Comparison of ENCODE assay signal across 11 cellular contexts in genomic region chr10:21824409-21824808, GRCh38.
"Had no signal": no experiment of that assay in that cellular context is flagged by ENCODE, and none has a peak within 500 bp of the region (broad histone marks: within the 10 kb centered on the region; RNA-seq: fewer than 3 reads in every experiment).

No MANE protein-coding gene starts in this region.

- DNase-seq: GM23248, GOT3, H7, H9, HCEC 1CT, HFFc6 had no signal

- H3K4me3 ChIP-seq: GM23248, GM23338, HAP-1 had no signal

- H3K36me3 ChIP-seq: HAP-1 had no signal

- ATAC-seq: GM23338, HCT116 had no signal

- H3K27ac ChIP-seq: GM23248 had no signal

- H3K4me1 ChIP-seq: HAP-1 had no signal

- FAIRE-seq: H1, H54 had no signal

- H3K4me2 ChIP-seq: GM23338 had no signal

- H3K4me1 Mint-ChIP-seq: GM23338, H9 had no signal

- H3K4me3 Mint-ChIP-seq: GM23338, H9, HFFc6 had no signal

- H3K9ac ChIP-seq: GM23248 had no signal

- H3K27ac Mint-ChIP-seq: GM23338, H9, HFFc6 had no signal

- H3K9me3 ChIP-seq: HAP-1 had no signal

- H2AFZ ChIP-seq: GM23248, GM23338 had no signal
